ENCODE assay signal across 8 cellular contexts in genomic region chr6:167350731-167351655, GRCh38. TPM values are rescaled to one million over a fixed set of nuclear protein-coding genes. Genes with fewer than 3 reads are reported as not detected.
A peak's percentile ranks its signal among the peaks of the same experiment; 100 is the strongest.
DNase-seq lines count a peak whose midpoint lies in the region; ATAC-seq and TF ChIP-seq lines count a peak whose summit lies in the region.

No MANE protein-coding gene starts in this region.

- no peaks in the 10 kb centered on the region for H3K9me3 ChIP-seq in CD4-positive, CD25-positive, alpha-beta regulatory T cell (ENCODE audit: control insufficient read depth in 2 of 2, low read length in 2 of 2)
- H3K9me3 ChIP-seq in right atrium auricular region (peaks cover 0 to 11% of the 10 kb centered on the region in 2 donors), uterus (no peaks in the 10 kb centered on the region)

- no peaks in the 10 kb centered on the region for H3K36me3 ChIP-seq in CD4-positive, CD25-positive, alpha-beta regulatory T cell (ENCODE audit: control insufficient read depth, insufficient read depth, low read length)
- H3K36me3 ChIP-seq in right atrium auricular region (no peaks in the 10 kb centered on the region), uterus (no peaks in the 10 kb centered on the region)

- peaks cover 3% of the 10 kb centered on the region for H3K27me3 ChIP-seq in CD4-positive, CD25-positive, alpha-beta regulatory T cell (ENCODE audit: control insufficient read depth, insufficient read depth, low read length)
- H3K27me3 ChIP-seq in right atrium auricular region (no peaks in the 10 kb centered on the region), uterus (no peaks in the 10 kb centered on the region)

- peak overlapping the region; percentile 85 to 90 (median 88) for H3K4me3 Mint-ChIP-seq in CD4-positive, CD25-positive, alpha-beta regulatory T cell
- peak overlapping the region; percentile 91 for H3K4me3 Mint-ChIP-seq in activated naive CD8-positive, alpha-beta T cell

- peak overlapping the region; percentile 55 for H3K4me3 ChIP-seq in CD4-positive, CD25-positive, alpha-beta regulatory T cell (ENCODE audit: low read depth, low read length)
- peak overlapping the region; percentile 31 to 54 for H3K4me3 ChIP-seq in right atrium auricular region
- H3K4me3 ChIP-seq in uterus = peak overlapping the region; percentile 35 to 36

- no peaks in the 10 kb centered on the region for H3K36me3 Mint-ChIP-seq in CD4-positive, CD25-positive, alpha-beta regulatory T cell
- H3K36me3 Mint-ChIP-seq in activated naive CD8-positive, alpha-beta T cell = peaks cover 4% of the 10 kb centered on the region

- peaks cover 0 to 22% (median 10%) of the 10 kb centered on the region in 4 donors for H3K4me1 Mint-ChIP-seq in CD4-positive, CD25-positive, alpha-beta regulatory T cell
- H3K4me1 Mint-ChIP-seq in activated naive CD8-positive, alpha-beta T cell (ENCODE audit: low read depth) = peaks cover 21% of the 10 kb centered on the region

- H3K27me3 Mint-ChIP-seq in CD4-positive, CD25-positive, alpha-beta regulatory T cell = peaks cover 72% of the 10 kb centered on the region
- H3K27me3 Mint-ChIP-seq in activated naive CD8-positive, alpha-beta T cell = peaks cover 4% of the 10 kb centered on the region

- H3K27ac Mint-ChIP-seq in CD4-positive, CD25-positive, alpha-beta regulatory T cell = no peak overlapping the region
- peak overlapping the region; percentile 93 for H3K27ac Mint-ChIP-seq in activated naive CD8-positive, alpha-beta T cell

- H3K27ac ChIP-seq in CD4-positive, CD25-positive, alpha-beta regulatory T cell (ENCODE audit: insufficient read depth, low read length, poor library complexity, severe bottlenecking) = no peak overlapping the region
- H3K27ac ChIP-seq in right atrium auricular region (peak overlapping the region; percentile 45 to 51), uterus (peak overlapping the region; percentile 3 to 29)

- no peak for TF ChIP-seq POLR2A in uterus (IDR thresholded peaks at IDR 0.05)

- peak; percentile 39 to 81 for TF ChIP-seq CTCF in right atrium auricular region (IDR thresholded peaks at IDR 0.05)
- peak; percentile 50 to 70 (median 64) for TF ChIP-seq CTCF in uterus (IDR thresholded peaks at IDR 0.05)

- peaks cover 21% of the 10 kb centered on the region for H3K4me1 ChIP-seq in CD4-positive, CD25-positive, alpha-beta regulatory T cell (ENCODE audit: control insufficient read depth, insufficient read depth, low read length, poor library complexity, severe bottlenecking)
- H3K4me1 ChIP-seq in right atrium auricular region = peaks cover 0 to 14% of the 10 kb centered on the region in 2 donors
- peaks cover 0 to 5% of the 10 kb centered on the region in 2 donors for H3K4me1 ChIP-seq in uterus

- H3K9me3 Mint-ChIP-seq in CD4-positive, CD25-positive, alpha-beta regulatory T cell = peaks cover 0 to 2% (median 0%) of the 10 kb centered on the region in 7 donors
- peaks cover 3% of the 10 kb centered on the region for H3K9me3 Mint-ChIP-seq in activated naive CD8-positive, alpha-beta T cell (ENCODE audit: low read depth)

- peak; percentile 49 to 83 (median 60) for DNase-seq in CD4-positive, CD25-positive, alpha-beta regulatory T cell
- DNase-seq in HUDEP-2 (lab: John Stamatoyannopoulos, UW; ENCODE audit: unreplicated experiment in 76 of 76) (peak in 67 of 76 experiments; percentile 11 to 75 (median 51)), SK-N-DZ (ENCODE audit: low spot score) (peak; percentile 64), right atrium auricular region (ENCODE audit: low spot score) (peak; percentile 64), renal cortical epithelial cell (ENCODE audit: low read depth) (peak; percentile 34), uterus (peak; percentile 68 to 70)

- intact Hi-C loops in uterus (cut with DNase I; ENCODE audit: low total_unique reads) = no loop called here

- ATAC-seq in CD4-positive, CD25-positive, alpha-beta regulatory T cell (ENCODE audit: low read depth in 2 of 2) = peak; percentile 72 to 82
- ATAC-seq in GM19452 (IDR thresholded peaks at IDR 0.05; ENCODE audit: unreplicated experiment) = peak; percentile 65

RNA-seq across cellular contexts. Expression of gene TTLL2, which starts 26.1 kb away (rescaled TPM):
- total RNA-seq in CD4-positive, CD25-positive, alpha-beta regulatory T cell = not detected
- not detected for polyA plus RNA-seq in CD4-positive, CD25-positive, alpha-beta regulatory T cell
- polyA plus RNA-seq in SK-N-DZ (2014; cell fraction: cytosol; rRNA removed) = not detected in 2 replicates
- polyA plus RNA-seq in SK-N-DZ (2014; cell fraction: nucleus; rRNA removed) = not detected in 2 replicates
- total RNA-seq in right atrium auricular region = not detected
- not detected in 2 replicates for total RNA-seq in renal cortical epithelial cell
- not detected for total RNA-seq in uterus

RNA-seq across cellular contexts. Expression of gene UNC93A, which starts 59.9 kb away (rescaled TPM):
- not detected for total RNA-seq in CD4-positive, CD25-positive, alpha-beta regulatory T cell
- polyA plus RNA-seq in CD4-positive, CD25-positive, alpha-beta regulatory T cell = not detected
- not detected in 2 replicates for polyA plus RNA-seq in SK-N-DZ (2014; cell fraction: cytosol; rRNA removed)
- polyA plus RNA-seq in SK-N-DZ (2014; cell fraction: nucleus; rRNA removed) = not detected in 2 replicates
- total RNA-seq in right atrium auricular region (not detected), renal cortical epithelial cell (not detected in 2 replicates), uterus (under 1 TPM in 1 of 4 donors, not detected in 3; 0.97 TPM)
